In genomic region chr12:57147641-57147944, GRCh38 we compare ENCODE assay signal across 11 cellular contexts. TPM values are rescaled to one million over a fixed set of nuclear protein-coding genes. Genes with fewer than 3 reads are reported as not detected.
A peak's percentile ranks its signal among the peaks of the same experiment; 100 is the strongest.
DNase-seq lines count a peak whose midpoint lies in the region; ATAC-seq and TF ChIP-seq lines count a peak whose summit lies in the region.
"Had no signal": no experiment of that assay in that cellular context is flagged by ENCODE, and none has a peak within 500 bp of the region (broad histone marks: within the 10 kb centered on the region; RNA-seq: fewer than 3 reads in every experiment).

No MANE protein-coding gene starts in this region.

- DNase-seq in HFFc6 (peak; percentile 60), caudate nucleus (lab: John Stamatoyannopoulos, UW) (no peak), cerebellar cortex (ENCODE audit: low spot score) (no peak)
- no peak for DNase-seq in activated CD8-positive, alpha-beta T cell treated with anti-CD3 and anti-CD28 coated beads for 36 hours
- no peak for DNase-seq in stimulated activated CD4-positive, alpha-beta T cell treated with anti-CD3 and anti-CD28 coated beads, Interleukin-2, amount 100 ng/mL, for 48 hours
- DNase-seq: DMS53, mammary epithelial cell had no signal

- no peak for TF ChIP-seq CTCF in HFFc6 (IDR thresholded peaks at IDR 0.05)
- no peak for TF ChIP-seq CTCF in liver (IDR thresholded peaks at IDR 0.05; ENCODE audit: low read depth, low read length, missing input control)
- no peak for TF ChIP-seq CTCF in activated CD8-positive, alpha-beta T cell treated with anti-CD3 and anti-CD28 coated beads for 36 hours (IDR thresholded peaks at IDR 0.05)

- H3K4me1 ChIP-seq in liver (ENCODE audit: control insufficient read depth in 4 of 4, insufficient read depth in 4 of 4, low read length in 3 of 4): peaks cover 29 to 85% (median 69%) of the 10 kb centered on the region in 4 donors
- H3K4me1 ChIP-seq in stomach smooth muscle (ENCODE audit: control insufficient read depth, insufficient read depth, low read length): peaks cover 65% of the 10 kb centered on the region

- no peaks in the 10 kb centered on the region for H3K27me3 ChIP-seq in liver (ENCODE audit: control insufficient read depth in 4 of 4, insufficient read depth in 4 of 4, low read length in 3 of 4)
- no peaks in the 10 kb centered on the region for H3K27me3 ChIP-seq in stomach smooth muscle (ENCODE audit: control insufficient read depth in 1 of 2, insufficient read depth in 2 of 2, low read length in 2 of 2)

- peak overlapping the region; percentile 53; the same call in 1 of the 2 replicates for H3K4me3 Mint-ChIP-seq in HFFc6
- H3K4me3 Mint-ChIP-seq in activated CD8-positive, alpha-beta T cell treated with anti-CD3 and anti-CD28 coated beads for 36 hours: no peak overlapping the region

- CTCF ChIA-PET in activated CD8-positive, alpha-beta T cell treated with anti-CD3 and anti-CD28 coated beads for 36 hours (lab: Charles Lee): interaction anchor here (1.3 kb wide), 1 partner anchor 159 kb away, joined by 3 read pairs; no protein-coding TSS in a partner anchor

- H3K9me3 ChIP-seq in liver (ENCODE audit: control insufficient read depth in 4 of 4, low read length in 3 of 4) (no peaks in the 10 kb centered on the region), stomach smooth muscle (ENCODE audit: control insufficient read depth in 2 of 2, low read length in 2 of 2) (no peaks in the 10 kb centered on the region)

- peak overlapping the region; percentile 97 for H3K27ac Mint-ChIP-seq in HFFc6
- H3K27ac Mint-ChIP-seq in activated CD8-positive, alpha-beta T cell treated with anti-CD3 and anti-CD28 coated beads for 36 hours: no peak overlapping the region

- TF ChIP-seq RAD21 in liver (IDR thresholded peaks at IDR 0.05): no peak

- H3K9ac ChIP-seq in liver (ENCODE audit: low read depth in 1 of 2, low read length in 2 of 2) (no peak overlapping the region), stomach smooth muscle (ENCODE audit: low read length in 2 of 2) (no peak overlapping the region)

- intact Hi-C loops in activated CD8-positive, alpha-beta T cell treated with anti-CD3 and anti-CD28 coated beads for 36 hours (cut with micrococcal nuclease): no loop called here

- H3K27me3 Mint-ChIP-seq in HFFc6 (ENCODE audit: insufficient read depth): peaks cover 2% of the 10 kb centered on the region
- no peaks in the 10 kb centered on the region for H3K27me3 Mint-ChIP-seq in activated CD8-positive, alpha-beta T cell treated with anti-CD3 and anti-CD28 coated beads for 36 hours

- H3K4me3 ChIP-seq in liver (ENCODE audit: low read depth in 1 of 3, low read length in 3 of 3) (no peak overlapping the region), stomach smooth muscle (ENCODE audit: low read length in 2 of 2) (no peak overlapping the region)

- H3K36me3 ChIP-seq in liver (ENCODE audit: control insufficient read depth in 4 of 4, insufficient read depth in 3 of 4, low read depth in 1 of 4, low read length in 3 of 4) (peaks cover 10 to 36% (median 28%) of the 10 kb centered on the region in 4 donors), stomach smooth muscle (ENCODE audit: control insufficient read depth in 2 of 2, insufficient read depth in 2 of 2, low read length in 2 of 2) (peaks cover 34 to 37% of the 10 kb centered on the region in 2 donors)

- ATAC-seq in activated CD8-positive, alpha-beta T cell treated with anti-CD3 and anti-CD28 coated beads for 36 hours: no peak
- ATAC-seq in GM18858 (IDR thresholded peaks at IDR 0.05; ENCODE audit: unreplicated experiment): no peak

- H3K4me1 Mint-ChIP-seq in HFFc6 (ENCODE audit: low read depth): peaks cover 81% of the 10 kb centered on the region
- peaks cover 7% of the 10 kb centered on the region for H3K4me1 Mint-ChIP-seq in activated CD8-positive, alpha-beta T cell treated with anti-CD3 and anti-CD28 coated beads for 36 hours (ENCODE audit: low read depth)

- POLR2A ChIA-PET in activated CD8-positive, alpha-beta T cell treated with anti-CD3 and anti-CD28 coated beads for 36 hours (lab: Charles Lee): no interaction called here

- 78% methylated on average over 4 of the region's 4 CpGs for WGBS in liver

- H3K36me3 Mint-ChIP-seq in HFFc6 (ENCODE audit: low read depth): peaks cover 45% of the 10 kb centered on the region
- H3K36me3 Mint-ChIP-seq in activated CD8-positive, alpha-beta T cell treated with anti-CD3 and anti-CD28 coated beads for 36 hours (ENCODE audit: low read depth): no peaks in the 10 kb centered on the region

- no peaks in the 10 kb centered on the region for H3K9me3 Mint-ChIP-seq in HFFc6
- H3K9me3 Mint-ChIP-seq in activated CD8-positive, alpha-beta T cell treated with anti-CD3 and anti-CD28 coated beads for 36 hours: no peaks in the 10 kb centered on the region

- H3K27ac ChIP-seq in caudate nucleus (ENCODE audit: low read depth, low read length): peak overlapping the region; percentile 88
- H3K27ac ChIP-seq in liver (ENCODE audit: low read depth in 1 of 2, low read length in 2 of 2): peak overlapping the region; percentile 58 to 93
- peak overlapping the region; percentile 24 for H3K27ac ChIP-seq in stomach smooth muscle (ENCODE audit: low read length)

TF ChIP-seq in liver, 16 proteins besides CTCF, POLR2A, EP300 and RAD21:
- TF ChIP-seq YY1 (IDR thresholded peaks at IDR 0.05) (no peak), REST (IDR thresholded peaks at IDR 0.05) (no peak), SP1 (IDR thresholded peaks at IDR 0.05) (no peak), RXRA (IDR thresholded peaks at IDR 0.05) (no peak)

RNA-seq across cellular contexts. Expression of gene LRP1-AS, which starts 0.2 kb away (rescaled TPM):
- total RNA-seq in HFFc6 (2021; fragmentation: NEBNext Ultra II Directional; extraction: Animal tissue kit (Norgen Biotek cat#: 25700)): not detected
- total RNA-seq in liver: not detected
- not detected for polyA plus RNA-seq in liver
- not detected for total RNA-seq in activated CD8-positive, alpha-beta T cell treated with anti-CD3 and anti-CD28 coated beads for 36 hours
- total RNA-seq: mammary epithelial cell; T-helper 1 cell treated with Interleukin-12 subunit alpha and Interleukin-12 subunit beta and Interleukin-4 antibody, amounts not matched to agents 30 ng/mL and 1 ng/mL, for 36 hours had no signal
- polyA plus RNA-seq: mammary epithelial cell had no signal

RNA-seq across cellular contexts. Expression of gene LRP1, which starts 19.3 kb away (rescaled TPM):
- 100 to 1,000 TPM; 187 to 332 (median 201) TPM for total RNA-seq in HFFc6 (2021; fragmentation: NEBNext Ultra II Directional; extraction: Animal tissue kit (Norgen Biotek cat#: 25700))
- total RNA-seq in liver: 100 to 1,000 TPM; 151 to 375 TPM
- polyA plus RNA-seq in liver: 100 to 1,000 TPM in 1 of 2 donors, 10 to 100 TPM in 1; 87.5 to 127 TPM
- total RNA-seq in activated CD8-positive, alpha-beta T cell treated with anti-CD3 and anti-CD28 coated beads for 36 hours: 1 to 10 TPM; 1.5 to 1.9 TPM

RNA-seq across cellular contexts. Expression of gene STAT6, which starts 36.4 kb away (rescaled TPM):
- total RNA-seq in HFFc6 (2021; fragmentation: NEBNext Ultra II Directional; extraction: Animal tissue kit (Norgen Biotek cat#: 25700)): 100 to 1,000 TPM in 1 of 6 experiments, 10 to 100 TPM in 5; 83.7 to 102 (median 93.5) TPM
- 10 to 100 TPM; 27.4 to 54.0 TPM for total RNA-seq in liver
- 10 to 100 TPM; 33.2 to 57.4 TPM for polyA plus RNA-seq in liver
- 100 to 1,000 TPM; 207 to 209 TPM for total RNA-seq in activated CD8-positive, alpha-beta T cell treated with anti-CD3 and anti-CD28 coated beads for 36 hours

RNA-seq across cellular contexts. Expression of gene NAB2, which starts 58.7 kb away (rescaled TPM):
- 10 to 100 TPM; 37.9 to 48.1 (median 44.8) TPM for total RNA-seq in HFFc6 (2021; fragmentation: NEBNext Ultra II Directional; extraction: Animal tissue kit (Norgen Biotek cat#: 25700))
- 1 to 10 TPM; 3.9 to 10.0 TPM for total RNA-seq in liver
- polyA plus RNA-seq in liver: 1 to 10 TPM; 1.9 to 8.6 TPM
- 10 to 100 TPM; 69.3 to 70.8 TPM for total RNA-seq in activated CD8-positive, alpha-beta T cell treated with anti-CD3 and anti-CD28 coated beads for 36 hours

Comparison
In these comparisons a context has a peak if more than half of its experiments do, and no peak if none do; other contexts are left out.
1. H3K27ac ChIP-seq: peak in every context shown above with its lines; median percentile 88 in caudate nucleus; 76 in liver; 24 in stomach smooth muscle.
2. RNA of gene LRP1, which starts 19.3 kb away (total RNA-seq): 151 to 375 TPM in liver and 187 to 332 TPM in HFFc6; 1.5 to 1.9 TPM in activated CD8-positive, alpha-beta T cell treated with anti-CD3 and anti-CD28 coated beads for 36 hours; every median in the first group is over 10 times any median in the second.